In the genomic region with DNA sequence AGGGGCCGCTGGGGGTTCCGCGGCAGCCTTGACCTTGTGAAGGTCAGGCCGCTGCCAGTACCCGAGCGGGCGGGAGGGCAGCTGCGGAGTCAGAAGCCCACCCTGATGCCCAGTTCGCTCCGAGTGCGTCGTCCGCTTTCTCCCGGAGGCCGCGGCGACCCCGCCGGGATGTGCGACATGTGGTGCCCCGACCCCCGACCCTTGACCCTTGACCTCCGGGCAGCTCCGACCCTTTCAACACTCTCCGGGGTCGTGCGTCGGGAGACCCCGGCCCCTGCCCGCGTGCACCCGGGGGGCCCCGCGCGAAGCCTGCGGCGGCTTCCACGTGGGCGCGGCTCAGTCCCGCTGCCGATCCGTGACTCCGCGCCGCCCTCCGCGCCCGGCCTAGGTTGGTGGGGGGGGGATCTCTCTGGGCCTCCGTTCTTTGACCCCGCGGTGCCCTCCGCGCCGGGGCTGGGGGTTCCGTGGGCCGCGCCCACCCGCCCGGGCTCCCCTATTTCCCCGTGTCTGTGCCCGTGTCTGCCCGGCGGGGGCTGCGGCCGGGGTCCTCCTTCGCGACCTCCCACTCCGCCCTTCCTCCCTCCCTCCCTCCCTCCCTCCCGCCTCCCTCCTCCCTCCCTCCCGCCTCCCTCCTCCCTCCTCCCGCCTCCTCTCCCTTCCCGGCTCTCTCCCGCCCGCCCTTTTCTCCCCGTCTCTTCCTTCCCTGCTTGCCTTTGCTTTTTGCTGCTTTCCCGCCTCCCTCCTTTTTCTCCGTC, we compare ENCODE assay signal across 8 cellular contexts. TPM values are rescaled to one million over a fixed set of nuclear protein-coding genes. Genes with fewer than 3 reads are reported as not detected.
DNase-seq lines count a peak whose midpoint lies in the region; ATAC-seq and TF ChIP-seq lines count a peak whose summit lies in the region.

No MANE protein-coding gene starts in this region.

- peaks cover 8 to 35% of the 10 kb centered on the region in 2 experiments; a peak in 3 of 4 replicates for H3K36me3 ChIP-seq in HCT116 (ENCODE audit: control insufficient read depth in 1 of 2, insufficient read depth in 2 of 2, low read length in 2 of 2)
- no peaks in the 10 kb centered on the region for H3K36me3 ChIP-seq in breast epithelium

- intact Hi-C loops in HCT116 (cut with micrococcal nuclease): loop anchor here (2.0 kb wide), 1 partner anchor 146 kb away; no protein-coding TSS in a partner anchor
- intact Hi-C loops in breast epithelium (cut with DNase I; ENCODE audit: low total_unique reads): loop anchor here (5.0 to 10.0 kb wide), 2 partner anchors 60 to 202 kb away; partner anchors contain the start of genes AKAP17A and ASMTL

- BruUV-seq in HCT116 (replicated peaks; lab: Mats Ljungman, UMichigan): no TSS peak

- H3K9ac ChIP-seq in HCT116 (ENCODE audit: low read length): peak overlapping the region; percentile 94

- H3K9me3 ChIP-seq in HCT116 (ENCODE audit: control insufficient read depth in 1 of 2, insufficient read depth in 1 of 2, low read depth in 1 of 2, low read length in 2 of 2) (no peaks in the 10 kb centered on the region), breast epithelium (no peaks in the 10 kb centered on the region)

- peak; percentile 52 for ATAC-seq in HCT116

- H3K27me3 ChIP-seq in HCT116 (ENCODE audit: insufficient read depth, low read length) (no peaks in the 10 kb centered on the region), breast epithelium (no peaks in the 10 kb centered on the region)

- peak overlapping the region; percentile 98 for H3K27ac ChIP-seq in HCT116 (ENCODE audit: low read depth, low read length)
- peak overlapping the region; percentile 97 to 99 for H3K27ac ChIP-seq in breast epithelium

- H2AFZ ChIP-seq in HCT116 (ENCODE audit: low read depth, low read length, poor library complexity, severe bottlenecking): no peak overlapping the region

- no peak for TF ChIP-seq CTCF in GM12875 (IDR thresholded peaks at IDR 0.05; ENCODE audit: borderline replicate concordance, insufficient read depth, low read depth, low read length)
- TF ChIP-seq CTCF in HCT116 (IDR thresholded peaks at IDR 0.05 in 2 of 3, conservative IDR thresholded peaks at IDR 0.05 in 1 of 3; ENCODE audit: borderline replicate concordance in 1 of 3, insufficient read depth in 1 of 3, low read depth in 2 of 3, low read length in 2 of 3): no peak
- TF ChIP-seq CTCF in breast epithelium (IDR thresholded peaks at IDR 0.05): peak in 1 of 3 donors; percentile 16

- H3K79me2 ChIP-seq in HCT116 (ENCODE audit: insufficient read depth, low read length): peaks cover 58% of the 10 kb centered on the region

- H3K4me1 ChIP-seq in HCT116 (ENCODE audit: control insufficient read depth in 1 of 2, insufficient read depth in 2 of 2, low read length in 2 of 2): peaks cover 10 to 17% of the 10 kb centered on the region in 2 experiments; a peak in 3 of 4 replicates
- H3K4me1 ChIP-seq in breast epithelium: peaks cover 0 to 9% of the 10 kb centered on the region in 2 donors

- TF ChIP-seq POLR2A in HCT116 (IDR thresholded peaks at IDR 0.05; ENCODE audit: borderline replicate concordance, extremely low read depth, insufficient read depth, insufficient read length): no peak
- TF ChIP-seq POLR2A in breast epithelium (IDR thresholded peaks at IDR 0.05): peak; percentile 34

- CTCF ChIA-PET in HCT116 (lab: Charles Lee): no interaction called here

- peak overlapping the region; percentile 100 for H3K4me3 ChIP-seq in GM12875 (ENCODE audit: low read depth, low read length)
- H3K4me3 ChIP-seq in HCT116 (replicated peaks in 1 of 2; ENCODE audit: low read depth in 1 of 2, low read length in 2 of 2): peak overlapping the region; percentile 62 to 95
- peak overlapping the region; percentile 86 to 99 (median 97) for H3K4me3 ChIP-seq in breast epithelium

- no peak for DNase-seq in HCT116 (ENCODE audit: low read depth, low spot score)
- DNase-seq in NAMALWA (ENCODE audit: low spot score): peak; percentile 52
- peak; percentile 67 to 73 for DNase-seq in breast epithelium (ENCODE audit: low spot score in 2 of 2)
- DNase-seq in inferior parietal cortex (ENCODE audit: extremely low spot score): peak; percentile 33
- DNase-seq in stimulated activated CD4-positive, alpha-beta T cell treated with anti-CD3 and anti-CD28 coated beads, Interleukin-4, amount 100 ng/mL, for 24 hours: peak; percentile 66
- DNase-seq in midbrain (lab: John Stamatoyannopoulos, UW): no peak
- DNase-seq in NCI-H345 treated with DMSO at 0.1 percent for 48 hours (lab: John Stamatoyannopoulos, UW; ENCODE audit: unreplicated experiment): no peak

- TF ChIP-seq RAD21 in HCT116 (IDR thresholded peaks at IDR 0.05; ENCODE audit: low read depth): no peak

- no peaks in the 10 kb centered on the region for H3K9me2 ChIP-seq in HCT116 (ENCODE audit: insufficient read depth)

- H3K4me2 ChIP-seq in HCT116 (ENCODE audit: low read length): peak overlapping the region; percentile 80

- POLR2A ChIA-PET in HCT116 (lab: Charles Lee): no interaction called here

- RAD21 ChIA-PET in HCT116 (lab: Charles Lee; ENCODE audit: low non-redundant PET in 1 of 2, low total read pairs in 2 of 2, uncharacterized antibody in 2 of 2, unreplicated experiment in 2 of 2): no interaction called here

- H4K20me1 ChIP-seq in HCT116 (ENCODE audit: insufficient read depth): peaks cover 4% of the 10 kb centered on the region; the same call in 1 of the 2 replicates

TF ChIP-seq in HCT116, 20 proteins besides CTCF, POLR2A, EP300 and RAD21:
- peak; percentile 33 for TF ChIP-seq ZFX (IDR thresholded peaks at IDR 0.05)
- TF ChIP-seq TCF7L2 (IDR thresholded peaks at IDR 0.05; ENCODE audit: borderline replicate concordance, extremely low read depth, insufficient read depth, insufficient read length): peak; percentile 24
- no peak for TF ChIP-seq CEBPB (IDR thresholded peaks at IDR 0.05; ENCODE audit: low read depth)
- TF ChIP-seq SIN3A (IDR thresholded peaks at IDR 0.05; ENCODE audit: low read depth): no peak
- peak; percentile 54 for TF ChIP-seq POLR2AphosphoS5 (IDR thresholded peaks at IDR 0.05; ENCODE audit: low read depth, low read length)
- no peak for TF ChIP-seq EZH2 (IDR thresholded peaks at IDR 0.05)
TF ChIP-seq in HCT116: peak in this region for 3.

RNA-seq across cellular contexts. Expression of gene SLC25A6, which starts 0.6 kb away (rescaled TPM):
- total RNA-seq in HCT116 (2021; ENCODE audit: unreplicated experiment) (398 TPM), breast epithelium (100 to 1,000 TPM; 306 to 401 (median 351) TPM)
- polyA plus RNA-seq in HCT116 (2012): 534 and 685 TPM in 2 replicates

RNA-seq across cellular contexts. Expression of gene IL3RA, which starts 56.0 kb away (rescaled TPM):
- total RNA-seq in HCT116 (2021; ENCODE audit: unreplicated experiment) (not detected), breast epithelium (1 to 10 TPM; 2.9 to 7.5 (median 7.4) TPM)
- polyA plus RNA-seq in HCT116 (2012): 0.05 and 0.17 TPM in 2 replicates

Comparison
In these comparisons a context has a peak if more than half of its experiments do, and no peak if none do; other contexts are left out.
1. DNase-seq: peak in NAMALWA (single experiment), breast epithelium (2 of 2), inferior parietal cortex (single experiment) and stimulated activated CD4-positive, alpha-beta T cell treated with anti-CD3 and anti-CD28 coated beads, Interleukin-4, amount 100 ng/mL, for 24 hours (single experiment); none in HCT116 (single experiment), midbrain (single experiment) and NCI-H345 treated with DMSO at 0.1 percent for 48 hours (single experiment).
2. Peak in every context shown above with its lines, with median percentiles within 50 percentile points of each other: H3K4me3 ChIP-seq.